ENCODE assay signal across 17 cellular contexts in the genomic region with DNA sequence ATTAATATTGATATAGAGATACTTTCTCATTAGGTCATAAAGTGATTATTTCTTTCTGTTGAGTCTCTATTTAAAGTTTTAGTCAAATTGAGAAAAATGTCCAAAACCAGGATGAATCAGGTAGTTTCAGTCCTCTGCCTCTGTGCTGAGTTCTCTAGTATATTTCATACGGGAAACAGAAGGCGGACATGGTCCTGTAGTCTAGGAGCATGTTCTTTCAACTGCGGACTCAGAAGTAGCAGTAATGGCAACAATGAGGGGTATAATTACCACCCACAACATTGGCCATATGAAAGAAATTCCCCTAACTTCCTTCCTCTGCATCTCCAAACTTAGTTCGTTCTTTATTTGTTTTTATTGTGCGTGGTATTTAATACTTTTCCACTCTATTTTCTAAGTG. TPM values are rescaled to one million over a fixed set of nuclear protein-coding genes. Genes with fewer than 3 reads are reported as not detected.
DNase-seq lines count a peak whose midpoint lies in the region; ATAC-seq, FAIRE-seq and TF ChIP-seq lines count a peak whose summit lies in the region.
"Had no signal": no experiment of that assay in that cellular context is flagged by ENCODE, and none has a peak within 500 bp of the region (broad histone marks: within the 10 kb centered on the region; RNA-seq: fewer than 3 reads in every experiment).

No MANE protein-coding gene starts in this region.

- H3K4me1 ChIP-seq in Panc1 (ENCODE audit: control insufficient read depth, insufficient read depth, low read length) (peaks cover 20% of the 10 kb centered on the region), K562 (replicated peaks in 1 of 2; ENCODE audit: control insufficient read depth in 2 of 2, insufficient read depth in 2 of 2, low read length in 2 of 2) (no peaks in the 10 kb centered on the region)

- no peak for TF ChIP-seq RAD21 in K562 (CRISPR knock-in tag; conservative IDR thresholded peaks at IDR 0.05 in 1 of 2, IDR thresholded peaks at IDR 0.05 in 1 of 2)

- H3K4me2 ChIP-seq in K562 (ENCODE audit: insufficient read depth, low read length) = no peak overlapping the region

- BruUV-seq in Panc1 (replicated peaks; lab: Mats Ljungman, UMichigan) = no TSS peak
- no TSS peak for BruUV-seq in K562 (replicated peaks; lab: Mats Ljungman, UMichigan)

- H2AFZ ChIP-seq in K562 (ENCODE audit: low read depth, low read length) = no peak overlapping the region

- peak overlapping the region; percentile 46; the same call in 1 of the 2 replicates for H3K27ac ChIP-seq in Panc1 (ENCODE audit: low read length)
- no peak overlapping the region for H3K27ac ChIP-seq in K562 (ENCODE audit: extremely low read depth, low read depth, low read length)

- no peaks in the 10 kb centered on the region for H4K20me1 ChIP-seq in K562 (replicated peaks; ENCODE audit: control insufficient read depth, insufficient read depth, low read length)

- no peaks in the 10 kb centered on the region for H3K79me2 ChIP-seq in K562 (ENCODE audit: control insufficient read depth, insufficient read depth, low read length)

- in situ Hi-C loops in Panc1 (cut with HindIII; ENCODE audit: low pct_unique_long_range_greater_than_20kb, low sequenced_read_pairs) (no loop called here), K562 (cut with MboI) (no loop called here)

- no peak overlapping the region for H3K9ac ChIP-seq in K562 (ENCODE audit: insufficient read depth in 1 of 2, low read depth in 2 of 2, low read length in 2 of 2)

- H3K9me1 ChIP-seq in K562 (ENCODE audit: control insufficient read depth, insufficient read depth, low read length) = no peaks in the 10 kb centered on the region

- no peak for TF ChIP-seq CTCF in Panc1 (IDR thresholded peaks at IDR 0.05)
- no peak for TF ChIP-seq CTCF in K562 (IDR thresholded peaks at IDR 0.05 in 2 of 3, conservative IDR thresholded peaks at IDR 0.05 in 1 of 3; ENCODE audit: insufficient read depth in 2 of 3, low read depth in 1 of 3, low read length in 3 of 3)

- H3K27me3 ChIP-seq in Panc1 (ENCODE audit: control insufficient read depth, insufficient read depth, low read length) = no peaks in the 10 kb centered on the region
- H3K27me3 ChIP-seq in K562 (ENCODE audit: control insufficient read depth in 2 of 2, insufficient read depth in 2 of 2, low read length in 2 of 2) = peaks cover 12 to 23% of the 10 kb centered on the region in 2 experiments; a peak in 4 of 5 replicates

- 0% methylated on average over 5 of the region's 5 CpGs for WGBS in K562 (ENCODE audit: insufficient coverage, low coverage, missing lambda C conversion rate)

- FAIRE-seq in K562 (lab: Jason Lieb, UNC) = no peak
- FAIRE-seq: G401.6, GM12891, H54 had no signal

- H3K4me3 ChIP-seq in Panc1 (ENCODE audit: low read depth in 2 of 2, low read length in 2 of 2) = no peak overlapping the region
- no peak overlapping the region for H3K4me3 ChIP-seq in K562

- TF ChIP-seq EP300 in K562 (IDR thresholded peaks at IDR 0.05; ENCODE audit: low read length) = no peak

- peak; percentile 46 for ATAC-seq in HG03432 (IDR thresholded peaks at IDR 0.05; ENCODE audit: unreplicated experiment)
- ATAC-seq in Panc1 = no peak
- no peak for ATAC-seq in K562

- intact Hi-C loops in Panc1 (cut with micrococcal nuclease; ENCODE audit: unreplicated experiment) = no loop called here
- intact Hi-C loops in K562 (cut with micrococcal nuclease) = no loop called here

- no peak for DNase-seq in Panc1 (ENCODE audit: low read depth, low spot score)
- no peak for DNase-seq in K562 (ENCODE audit: extremely low read depth in 1 of 4, low spot score in 3 of 4)
- DNase-seq in GF-D8 (lab: John Stamatoyannopoulos, UW) = no peak
- DNase-seq in globus pallidus (ENCODE audit: low spot score) = no peak
- no peak for DNase-seq in NCI-H446 (lab: John Stamatoyannopoulos, UW)
- DNase-seq: C1 segment of cervical spinal cord; Caco-2; CD4-positive, alpha-beta memory T cell; DMS153; DND-41; GOT3; HFFc6 had no signal

- no peaks in the 10 kb centered on the region for H3K36me3 ChIP-seq in Panc1 (ENCODE audit: control insufficient read depth, insufficient read depth, low read length)
- no peaks in the 10 kb centered on the region for H3K36me3 ChIP-seq in K562 (ENCODE audit: control insufficient read depth, insufficient read depth, low read length)

- no peak for TF ChIP-seq POLR2A in K562 (conservative IDR thresholded peaks at IDR 0.05)

- CTCF ChIA-PET in Panc1 (lab: Charles Lee) (no interaction called here), K562 (lab: Yijun Ruan, JAX; ENCODE audit: low intra/inter-chr PET ratio) (no interaction called here)

- H3K9me3 ChIP-seq in Panc1 (ENCODE audit: control insufficient read depth, insufficient read depth, low read depth, low read length) (no peaks in the 10 kb centered on the region), K562 (replicated peaks; ENCODE audit: control insufficient read depth, insufficient read depth, low read depth, low read length) (no peaks in the 10 kb centered on the region)
- H3K9me3 ChIP-seq: Caco-2 had no signal

- POLR2A ChIA-PET in Panc1 (lab: Charles Lee) (no interaction called here), K562 (lab: Yijun Ruan, JAX) (no interaction called here)

TF ChIP-seq in K562, 482 proteins besides CTCF, POLR2A, EP300 and RAD21:
- TF ChIP-seq, protein P1, sequence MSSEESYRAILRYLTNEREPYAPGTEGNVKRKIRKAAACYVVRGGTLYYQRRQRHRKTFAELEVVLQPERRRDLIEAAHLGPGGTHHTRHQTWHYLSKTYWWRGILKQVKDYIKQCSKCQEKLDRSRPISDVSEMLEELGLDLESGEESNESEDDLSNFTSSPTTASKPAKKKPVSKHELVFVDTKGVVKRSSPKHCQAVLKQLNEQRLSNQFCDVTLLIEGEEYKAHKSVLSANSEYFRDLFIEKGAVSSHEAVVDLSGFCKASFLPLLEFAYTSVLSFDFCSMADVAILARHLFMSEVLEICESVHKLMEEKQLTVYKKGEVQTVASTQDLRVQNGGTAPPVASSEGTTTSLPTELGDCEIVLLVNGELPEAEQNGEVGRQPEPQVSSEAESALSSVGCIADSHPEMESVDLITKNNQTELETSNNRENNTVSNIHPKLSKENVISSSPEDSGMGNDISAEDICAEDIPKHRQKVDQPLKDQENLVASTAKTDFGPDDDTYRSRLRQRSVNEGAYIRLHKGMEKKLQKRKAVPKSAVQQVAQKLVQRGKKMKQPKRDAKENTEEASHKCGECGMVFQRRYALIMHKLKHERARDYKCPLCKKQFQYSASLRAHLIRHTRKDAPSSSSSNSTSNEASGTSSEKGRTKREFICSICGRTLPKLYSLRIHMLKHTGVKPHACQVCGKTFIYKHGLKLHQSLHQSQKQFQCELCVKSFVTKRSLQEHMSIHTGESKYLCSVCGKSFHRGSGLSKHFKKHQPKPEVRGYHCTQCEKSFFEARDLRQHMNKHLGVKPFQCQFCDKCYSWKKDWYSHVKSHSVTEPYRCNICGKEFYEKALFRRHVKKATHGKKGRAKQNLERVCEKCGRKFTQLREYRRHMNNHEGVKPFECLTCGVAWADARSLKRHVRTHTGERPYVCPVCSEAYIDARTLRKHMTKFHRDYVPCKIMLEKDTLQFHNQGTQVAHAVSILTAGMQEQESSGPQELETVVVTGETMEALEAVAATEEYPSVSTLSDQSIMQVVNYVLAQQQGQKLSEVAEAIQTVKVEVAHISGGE (CRISPR knock-in tag; IDR thresholded peaks at IDR 0.05) = peak in 1 of 3 experiments; percentile 68; a peak in 1 of 6 replicates
- TF ChIP-seq SREBF1 (IDR thresholded peaks at IDR 0.05; ENCODE audit: borderline replicate concordance, low read depth, low read length) (no peak), BMI1 (IDR thresholded peaks at IDR 0.05; ENCODE audit: low read length) (peak; percentile 48; the same call in 1 of the 2 replicates), ZNF75A (CRISPR knock-in tag; IDR thresholded peaks at IDR 0.05) (no peak)

RNA-seq across cellular contexts. Expression of a gene that starts 50.1 kb away (rescaled TPM):
- not detected for total RNA-seq in Panc1 (2021; ENCODE audit: unreplicated experiment)
- polyA plus RNA-seq in Panc1 (2012; ENCODE audit: insufficient read length) = 0.19 TPM
- not detected in 2 replicates for total RNA-seq in K562 (2011; cell fraction: chromatin; rRNA removed; ENCODE audit: low replicate concordance)
- total RNA-seq in K562 (2011; cell fraction: nucleolus; rRNA removed) = not detected in 2 replicates
- total RNA-seq in K562 (2011; cell fraction: nucleoplasm; rRNA removed) = not detected in 2 replicates
- not detected in 2 replicates for total RNA-seq in K562 (2014; rRNA removed)
- total RNA-seq in K562 (2014; rRNA removed; fragmentation: Illumina TruSeq; extraction: Trizol) = not detected in 2 replicates
- not detected in 2 replicates for total RNA-seq in K562 (2015; rRNA removed; fragmentation: Illumina TruSeq; extraction: Trizol)
- total RNA-seq in K562 (2021) = not detected in 2 replicates
- not detected in 2 replicates for polyA plus RNA-seq in K562 (2011; rRNA removed)
- not detected in 2 replicates for polyA plus RNA-seq in K562 (2011; cell fraction: cytosol; rRNA removed)
- polyA plus RNA-seq in K562 (2011; cell fraction: nucleus; rRNA removed) = not detected in 2 replicates
- 0.06 TPM in 1 of 2 replicates, not detected in the other for polyA plus RNA-seq in K562 (2012)
- polyA plus RNA-seq in K562 (2014; fragmentation: Illumina TruSeq; extraction: Trizol) = not detected in 2 replicates
- polyA plus RNA-seq in K562 (2014; fragmentation: Nextera tagmentation; extraction: Ambion mirVana) = not detected
- polyA plus RNA-seq in K562 (2014; rRNA removed) = not detected in 2 replicates
- polyA minus RNA-seq in K562 (2011; rRNA and poly(A)+ RNA removed) = not detected in 2 replicates
- polyA minus RNA-seq in K562 (2011; cell fraction: cytosol; rRNA and poly(A)+ RNA removed) = not detected in 2 replicates
- not detected in 2 replicates for polyA minus RNA-seq in K562 (2011; cell fraction: nucleus; rRNA and poly(A)+ RNA removed)
- total RNA-seq: A673; CD4-positive, alpha-beta memory T cell had no signal
- polyA plus RNA-seq: CD4-positive, alpha-beta memory T cell had no signal
